In the genomic region with DNA sequence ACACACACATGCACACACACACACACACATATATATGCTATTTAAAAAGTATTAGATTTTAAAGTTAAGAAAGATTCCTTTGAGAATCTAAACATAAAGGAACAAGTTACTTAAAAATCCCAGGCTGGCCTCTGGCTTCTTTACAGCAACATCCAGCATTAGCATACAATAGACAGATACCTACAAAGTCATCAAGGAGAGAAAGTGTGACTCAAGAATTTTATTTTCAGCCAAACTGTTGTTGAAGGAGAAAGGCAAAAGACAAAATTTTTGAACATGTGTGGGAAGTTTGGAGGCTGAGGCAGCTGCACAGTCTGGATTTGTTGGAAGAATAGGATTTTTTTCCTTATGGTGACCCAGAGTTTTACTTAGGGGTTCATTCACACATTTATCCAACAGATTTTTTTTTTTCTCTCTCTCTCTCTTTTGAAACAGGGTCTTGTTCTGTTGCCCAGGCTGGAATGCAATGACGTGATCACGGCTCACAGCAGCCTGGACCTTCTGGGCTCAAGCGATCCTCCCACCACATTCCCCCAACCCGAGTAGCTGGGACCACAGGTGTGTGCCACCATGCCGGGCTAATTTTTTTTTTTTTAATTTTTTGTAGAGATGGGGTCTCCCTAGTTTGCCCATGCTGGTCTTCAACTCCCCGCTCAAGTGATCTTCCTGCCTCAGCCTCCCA, we compare ENCODE assay signal across 23 cellular contexts. TPM values are rescaled to one million over a fixed set of nuclear protein-coding genes. Genes with fewer than 3 reads are reported as not detected.
"Had no signal": no experiment of that assay in that cellular context is flagged by ENCODE, and none has a peak within 500 bp of the region (broad histone marks: within the 10 kb centered on the region; RNA-seq: fewer than 3 reads in every experiment).

No MANE protein-coding gene starts in this region.

- H3K4me3 ChIP-seq: breast epithelium, left ventricle myocardium inferior, mucosa of descending colon, neural progenitor cell, psoas muscle, SK-N-MC, tibial artery had no signal

- H3K9ac ChIP-seq: neural progenitor cell had no signal

- H3K4me2 ChIP-seq: neural progenitor cell had no signal

- H2AFZ ChIP-seq: neural progenitor cell had no signal

- H3K4me1 ChIP-seq: breast epithelium, left ventricle myocardium inferior, neural progenitor cell, psoas muscle had no signal

- DNase-seq: activated CD4-positive, alpha-beta T cell treated with anti-CD3 and anti-CD28 coated beads for 1 hour; activated naive CD4-positive, alpha-beta T cell treated with Interleukin-2 at 50 U/mL for 16 hours; activated T-cell treated with anti-CD3 and anti-CD28 coated beads for 4 hours; aorta; dermis blood vessel endothelial cell; kidney; left ventricle myocardium inferior; mammary epithelial cell; mucosa of descending colon; naive B cell; psoas muscle; stimulated activated CD4-positive, alpha-beta T cell treated with anti-CD3 and anti-CD28 coated beads, Interleukin-4, amount 100 ng/mL, for 24 hours; stimulated activated naive B cell treated with anti-CD40 and anti-IgM and Interleukin-4, amounts not matched to agents 10 μg/mL and 1 μg/mL and 100 μg/mL, for 72 hours; tibial artery; WERI-Rb-1 had no signal

- H3K9me3 ChIP-seq: breast epithelium, left ventricle myocardium inferior, mucosa of descending colon, psoas muscle, tibial artery had no signal

- H3K36me3 ChIP-seq: breast epithelium, left ventricle myocardium inferior, neural progenitor cell, tibial artery, WERI-Rb-1 had no signal

- H3K27me3 ChIP-seq: breast epithelium, neural progenitor cell, tibial artery had no signal

- ATAC-seq: mucosa of descending colon; psoas muscle; sciatic nerve; stimulated activated naive B cell treated with anti-CD40 and anti-IgM and Interleukin-4, amounts not matched to agents 10 μg/mL and 1 μg/mL and 100 μg/mL, for 72 hours had no signal

- H3K27ac ChIP-seq: breast epithelium, epithelial cell of prostate, left ventricle myocardium inferior, neural progenitor cell, psoas muscle, SK-N-MC, tibial artery, WERI-Rb-1 had no signal

RNA-seq across cellular contexts. Expression of a gene that starts 24.0 kb away (rescaled TPM):
- total RNA-seq: activated CD8-positive, alpha-beta memory T cell treated with anti-CD3 and anti-CD28 coated beads for 36 hours; activated T-helper 1 cell treated with anti-CD3 and anti-CD28 coated beads, Interleukin-12 subunit alpha, Interleukin-12 subunit beta, Interleukin-2, Interleukin-4 antibody, amounts not matched to agents 30 ng/mL and 10 ng/mL and 1 ng/mL, durations not matched to agents 14 hours and 24 hours and 36 hours; left ventricle myocardium inferior; T-helper 2 cell treated with Interferon-gamma antibody and Interleukin-4, amounts not matched to agents 100 ng/mL and 5 ng/mL, for 36 hours had no signal
